Comparison of ENCODE assay signal across 16 cellular contexts in genomic region chr3:195114786-195115597, GRCh38.
"Had no signal": no experiment of that assay in that cellular context is flagged by ENCODE, and none has a peak within 500 bp of the region (broad histone marks: within the 10 kb centered on the region; RNA-seq: fewer than 3 reads in every experiment).

No MANE protein-coding gene starts in this region.

- H3K9me3 ChIP-seq: tibial nerve had no signal

- H3K27ac Mint-ChIP-seq: activated CD4-positive, alpha-beta memory T cell treated with anti-CD3 and anti-CD28 coated beads for 36 hours; activated CD4-positive, alpha-beta T cell treated with anti-CD3 and anti-CD28 coated beads for 36 hours; activated naive CD8-positive, alpha-beta T cell treated with anti-CD3 and anti-CD28 coated beads, Interleukin-2, amount 10 ng/mL, durations not matched to agents 7 days and 5 days; activated T-helper 2 cell treated with anti-CD3 and anti-CD28 coated beads, Interferon-gamma antibody, Interleukin-2, Interleukin-4, amounts not matched to agents 10 μg/mL and 5 μg/mL and 100 μg/mL, durations not matched to agents 14 hours and 24 hours and 36 hours; natural killer cell; progenitor cell of endocrine pancreas; stimulated activated naive CD8-positive, alpha-beta T cell treated with anti-CD3 and anti-CD28 coated beads, Interleukin-15, Interleukin-2, amounts not matched to agents 100 ng/mL and 50 ng/mL, for 24 hours; T-helper 2 cell treated with Interferon-gamma antibody and Interleukin-4, amounts not matched to agents 5 μg/mL and 100 μg/mL, for 36 hours had no signal

- H3K4me1 Mint-ChIP-seq: activated CD4-positive, alpha-beta T cell treated with anti-CD3 and anti-CD28 coated beads for 36 hours; central memory CD8-positive, alpha-beta T cell had no signal

- H3K9me3 Mint-ChIP-seq: activated CD4-positive, alpha-beta memory T cell treated with anti-CD3 and anti-CD28 coated beads for 36 hours; activated naive CD8-positive, alpha-beta T cell treated with anti-CD3 and anti-CD28 coated beads, Interleukin-2, amount 10 ng/mL, durations not matched to agents 7 days and 5 days; activated T-helper 2 cell treated with anti-CD3 and anti-CD28 coated beads, Interferon-gamma antibody, Interleukin-2, Interleukin-4, amounts not matched to agents 10 μg/mL and 5 μg/mL and 100 μg/mL, durations not matched to agents 14 hours and 24 hours and 36 hours; brain; central memory CD8-positive, alpha-beta T cell; natural killer cell; stimulated activated naive CD8-positive, alpha-beta T cell treated with anti-CD3 and anti-CD28 coated beads, Interleukin-15, Interleukin-2, amounts not matched to agents 100 ng/mL and 50 ng/mL, for 24 hours; T-helper 2 cell treated with Interferon-gamma antibody and Interleukin-4, amounts not matched to agents 5 μg/mL and 100 μg/mL, for 36 hours had no signal

- DNase-seq: activated CD4-positive, alpha-beta memory T cell treated with anti-CD3 and anti-CD28 coated beads for 36 hours; activated CD4-positive, alpha-beta T cell treated with anti-CD3 and anti-CD28 coated beads for 36 hours; activated naive CD4-positive, alpha-beta T cell treated with Interleukin-2 at 50 U/mL for 16 hours; activated naive CD8-positive, alpha-beta T cell treated with anti-CD3 and anti-CD28 coated beads, Interleukin-2, amount 10 ng/mL, durations not matched to agents 7 days and 5 days; cortex of kidney; head of caudate nucleus; kidney glomerular epithelial cell; natural killer cell; nucleus accumbens had no signal

- H3K27me3 Mint-ChIP-seq: activated CD4-positive, alpha-beta memory T cell treated with anti-CD3 and anti-CD28 coated beads for 36 hours; activated CD4-positive, alpha-beta T cell treated with anti-CD3 and anti-CD28 coated beads for 36 hours; activated naive CD8-positive, alpha-beta T cell treated with anti-CD3 and anti-CD28 coated beads, Interleukin-2, amount 10 ng/mL, durations not matched to agents 7 days and 5 days; brain; central memory CD8-positive, alpha-beta T cell; stimulated activated naive CD8-positive, alpha-beta T cell treated with anti-CD3 and anti-CD28 coated beads, Interleukin-15, Interleukin-2, amounts not matched to agents 100 ng/mL and 50 ng/mL, for 24 hours had no signal

- H3K27me3 ChIP-seq: tibial nerve had no signal

- H3K4me3 ChIP-seq: tibial nerve had no signal

- ATAC-seq: activated CD4-positive, alpha-beta T cell treated with anti-CD3 and anti-CD28 coated beads for 36 hours; natural killer cell had no signal

- H3K4me3 Mint-ChIP-seq: activated CD4-positive, alpha-beta memory T cell treated with anti-CD3 and anti-CD28 coated beads for 36 hours; activated CD4-positive, alpha-beta T cell treated with anti-CD3 and anti-CD28 coated beads for 36 hours; activated naive CD8-positive, alpha-beta T cell treated with anti-CD3 and anti-CD28 coated beads, Interleukin-2, amount 10 ng/mL, durations not matched to agents 7 days and 5 days; brain; central memory CD8-positive, alpha-beta T cell; natural killer cell; stimulated activated naive CD8-positive, alpha-beta T cell treated with anti-CD3 and anti-CD28 coated beads, Interleukin-15, Interleukin-2, amounts not matched to agents 100 ng/mL and 50 ng/mL, for 24 hours; T-helper 2 cell treated with Interferon-gamma antibody and Interleukin-4, amounts not matched to agents 5 μg/mL and 100 μg/mL, for 36 hours had no signal

- H3K36me3 Mint-ChIP-seq: activated CD4-positive, alpha-beta memory T cell treated with anti-CD3 and anti-CD28 coated beads for 36 hours; activated naive CD8-positive, alpha-beta T cell treated with anti-CD3 and anti-CD28 coated beads, Interleukin-2, amount 10 ng/mL, durations not matched to agents 7 days and 5 days; brain; natural killer cell had no signal

- H3K27ac ChIP-seq: tibial nerve had no signal

- H3K36me3 ChIP-seq: tibial nerve had no signal
